ENCODE assay signal across 10 cellular contexts in genomic region chr6:112879920-112880413, GRCh38.
DNase-seq lines count a peak whose midpoint lies in the region; ATAC-seq, FAIRE-seq and TF ChIP-seq lines count a peak whose summit lies in the region.
"Had no signal": no experiment of that assay in that cellular context is flagged by ENCODE, and none has a peak within 500 bp of the region (broad histone marks: within the 10 kb centered on the region; RNA-seq: fewer than 3 reads in every experiment).

No MANE protein-coding gene starts in this region.

- no peak for FAIRE-seq in HTR-8/SVneo (lab: Jason Lieb, UNC)

- no peaks in the 10 kb centered on the region for H3K9me3 ChIP-seq in aorta (ENCODE audit: control insufficient read depth, low read length)

- no peaks in the 10 kb centered on the region for H3K27me3 Mint-ChIP-seq in stimulated activated naive CD8-positive, alpha-beta T cell treated with anti-CD3 and anti-CD28 coated beads, Interleukin-15, amount 100 ng/mL, for 72 hours
- peaks cover 2% of the 10 kb centered on the region for H3K27me3 Mint-ChIP-seq in activated B cell treated with CpG ODN at 0.5 μM for 24 hours
- H3K27me3 Mint-ChIP-seq: CD4-positive, alpha-beta memory T cell had no signal

- intact Hi-C loops in activated B cell treated with CpG ODN at 0.5 μM for 24 hours (cut with micrococcal nuclease), result loop anchor here (1.0 kb wide), 1 partner anchor 999 kb away; no protein-coding TSS in a partner anchor
- intact Hi-C loops in aorta (cut with DNase I), result no loop called here

- H3K9me3 Mint-ChIP-seq in stimulated activated naive CD8-positive, alpha-beta T cell treated with anti-CD3 and anti-CD28 coated beads, Interleukin-15, amount 100 ng/mL, for 72 hours, result no peaks in the 10 kb centered on the region
- H3K9me3 Mint-ChIP-seq in activated B cell treated with CpG ODN at 0.5 μM for 24 hours, result no peaks in the 10 kb centered on the region

- H3K36me3 Mint-ChIP-seq in activated B cell treated with CpG ODN at 0.5 μM for 24 hours (ENCODE audit: low read depth), result no peaks in the 10 kb centered on the region
- H3K36me3 Mint-ChIP-seq: CD4-positive, alpha-beta memory T cell had no signal

- no peak for TF ChIP-seq CTCF in activated B cell treated with CpG ODN at 0.5 μM for 24 hours (IDR thresholded peaks at IDR 0.05)

- peak; percentile 89 for ATAC-seq in stimulated activated naive CD8-positive, alpha-beta T cell treated with anti-CD3 and anti-CD28 coated beads, Interleukin-15, amount 100 ng/mL, for 72 hours
- ATAC-seq in stimulated activated naive CD8-positive, alpha-beta T cell treated with anti-CD3 and anti-CD28 coated beads, Interleukin-15, Interleukin-2, amounts not matched to agents 100 U/mL and 50 U/mL, for 24 hours, result no peak
- ATAC-seq in activated B cell treated with CpG ODN at 0.5 μM for 24 hours (ENCODE audit: low read depth), result peak; percentile 62
- ATAC-seq in aorta (ENCODE audit: low FRiP score), result peak; percentile 24
- ATAC-seq in HG03159 (IDR thresholded peaks at IDR 0.05; ENCODE audit: unreplicated experiment), result no peak

- H3K36me3 ChIP-seq in aorta (ENCODE audit: control insufficient read depth in 1 of 2, insufficient read depth in 2 of 2, low read length in 1 of 2), result no peaks in the 10 kb centered on the region

- H3K27me3 ChIP-seq in aorta (ENCODE audit: control insufficient read depth in 1 of 2, insufficient read depth in 2 of 2, low read length in 1 of 2), result no peaks in the 10 kb centered on the region

- no peak overlapping the region for H3K4me3 ChIP-seq in aorta (ENCODE audit: low read length in 2 of 2)

- no peak overlapping the region for H3K27ac Mint-ChIP-seq in stimulated activated naive CD8-positive, alpha-beta T cell treated with anti-CD3 and anti-CD28 coated beads, Interleukin-15, amount 100 ng/mL, for 72 hours
- H3K27ac Mint-ChIP-seq in activated B cell treated with CpG ODN at 0.5 μM for 24 hours, result no peak overlapping the region

- DNase-seq in stimulated activated naive CD8-positive, alpha-beta T cell treated with anti-CD3 and anti-CD28 coated beads, Interleukin-15, amount 100 ng/mL, for 72 hours, result peak in 1 of 2 donors; percentile 41
- DNase-seq in stimulated activated naive CD8-positive, alpha-beta T cell treated with anti-CD3 and anti-CD28 coated beads, Interleukin-15, Interleukin-2, amounts not matched to agents 100 U/mL and 50 U/mL, for 24 hours, result no peak
- DNase-seq in activated B cell treated with CpG ODN at 0.5 μM for 24 hours (no peak), islet precursor cell (peak; percentile 98), aorta (peak; percentile 37 to 57), HTR-8/SVneo (ENCODE audit: insufficient read length, low spot score) (no peak), GOT3 (lab: John Stamatoyannopoulos, UW) (no peak)
- DNase-seq: stimulated activated CD8-positive, alpha-beta memory T cell treated with anti-CD3 and anti-CD28 coated beads, Interleukin-4, amount 100 ng/mL, for 48 hours had no signal

- no peaks in the 10 kb centered on the region for H3K4me1 Mint-ChIP-seq in stimulated activated naive CD8-positive, alpha-beta T cell treated with anti-CD3 and anti-CD28 coated beads, Interleukin-15, amount 100 ng/mL, for 72 hours
- H3K4me1 Mint-ChIP-seq in activated B cell treated with CpG ODN at 0.5 μM for 24 hours, result no peaks in the 10 kb centered on the region
- H3K4me1 Mint-ChIP-seq: CD4-positive, alpha-beta memory T cell had no signal

- CTCF ChIA-PET in activated B cell treated with CpG ODN at 0.5 μM for 24 hours (lab: Charles Lee), result interaction anchor here (1.3 to 1.9 kb wide), 2 partner anchors 979 to 999 kb away, joined by 3 to 8 read pairs; no protein-coding TSS in a partner anchor

- no peak overlapping the region for H3K27ac ChIP-seq in aorta (ENCODE audit: low read depth in 1 of 2, low read length in 2 of 2)

- WGBS in aorta, 2 donors, result 92 to 96% methylated on average over 20 of the region's 20 CpGs

- peak overlapping the region in 1 of 2 donors; percentile 45 for H3K4me3 Mint-ChIP-seq in stimulated activated naive CD8-positive, alpha-beta T cell treated with anti-CD3 and anti-CD28 coated beads, Interleukin-15, amount 100 ng/mL, for 72 hours
- peak overlapping the region; percentile 33 for H3K4me3 Mint-ChIP-seq in activated B cell treated with CpG ODN at 0.5 μM for 24 hours

- POLR2A ChIA-PET in activated B cell treated with CpG ODN at 0.5 μM for 24 hours (lab: Charles Lee), result no interaction called here

- peaks cover 0 to 3% of the 10 kb centered on the region in 2 donors for H3K4me1 ChIP-seq in aorta (ENCODE audit: control insufficient read depth in 1 of 2, insufficient read depth in 2 of 2, low read length in 2 of 2)

Comparison
In these comparisons a context has a peak if more than half of its experiments do, and no peak if none do; other contexts are left out.
1. ATAC-seq: peak in stimulated activated naive CD8-positive, alpha-beta T cell treated with anti-CD3 and anti-CD28 coated beads, Interleukin-15, amount 100 ng/mL, for 72 hours (single experiment), activated B cell treated with CpG ODN at 0.5 μM for 24 hours (single experiment) and aorta (single experiment); none in stimulated activated naive CD8-positive, alpha-beta T cell treated with anti-CD3 and anti-CD28 coated beads, Interleukin-15, Interleukin-2, amounts not matched to agents 100 U/mL and 50 U/mL, for 24 hours (single experiment) and HG03159 (single experiment).
2. DNase-seq: peak in islet precursor cell (single experiment) and aorta (2 of 2); none in stimulated activated naive CD8-positive, alpha-beta T cell treated with anti-CD3 and anti-CD28 coated beads, Interleukin-15, Interleukin-2, amounts not matched to agents 100 U/mL and 50 U/mL, for 24 hours (single experiment), activated B cell treated with CpG ODN at 0.5 μM for 24 hours (single experiment), HTR-8/SVneo (single experiment) and GOT3 (single experiment).